In genomic region chr9:8686502-8686901, GRCh38 we compare ENCODE assay signal across 19 cellular contexts.
"Had no signal": no experiment of that assay in that cellular context is flagged by ENCODE, and none has a peak within 500 bp of the region (broad histone marks: within the 10 kb centered on the region; RNA-seq: fewer than 3 reads in every experiment).

No MANE protein-coding gene starts in this region.

- H3K4me1 ChIP-seq: adrenal gland, ascending aorta, colonic mucosa, spleen, upper lobe of right lung had no signal

- H3K4me3 ChIP-seq: adrenal gland, ascending aorta, colonic mucosa, dorsolateral prefrontal cortex, spleen, upper lobe of right lung had no signal

- DNase-seq: activated naive CD4-positive, alpha-beta T cell; activated T-cell treated with anti-CD3 and anti-CD28 coated beads, Interleukin-2, amount 50 U/mL, for 4 hours; adrenal gland; brain microvascular endothelial cell; colonic mucosa; dorsolateral prefrontal cortex; effector memory CD8-positive, alpha-beta T cell; kidney; midbrain; natural killer cell; spleen; stimulated activated CD4-positive, alpha-beta T cell treated with anti-CD3 and anti-CD28 coated beads, Interleukin-4, amount 100 ng/mL, for 1 hour; stimulated activated naive CD4-positive, alpha-beta T cell; T1000; upper lobe of right lung had no signal

- H3K9me3 ChIP-seq: adrenal gland, ascending aorta, colonic mucosa, upper lobe of right lung had no signal

- H3K27me3 ChIP-seq: adrenal gland, ascending aorta, brain microvascular endothelial cell, colonic mucosa, dorsolateral prefrontal cortex, spleen, upper lobe of right lung had no signal

- ATAC-seq: activated T-cell treated with anti-CD3 and anti-CD28 coated beads, Interleukin-2, amount 50 U/mL, for 4 hours; effector memory CD8-positive, alpha-beta T cell; esophagus mucosa; left lobe of liver; natural killer cell; upper lobe of right lung; WTC11 had no signal

- H3K36me3 ChIP-seq: adrenal gland, ascending aorta, brain microvascular endothelial cell, colonic mucosa, spleen, upper lobe of right lung had no signal

- H3K27ac ChIP-seq: adrenal gland, brain microvascular endothelial cell, colonic mucosa, spleen, upper lobe of right lung had no signal
